1 cellular context compared by ENCODE assay signal in the genomic region with DNA sequence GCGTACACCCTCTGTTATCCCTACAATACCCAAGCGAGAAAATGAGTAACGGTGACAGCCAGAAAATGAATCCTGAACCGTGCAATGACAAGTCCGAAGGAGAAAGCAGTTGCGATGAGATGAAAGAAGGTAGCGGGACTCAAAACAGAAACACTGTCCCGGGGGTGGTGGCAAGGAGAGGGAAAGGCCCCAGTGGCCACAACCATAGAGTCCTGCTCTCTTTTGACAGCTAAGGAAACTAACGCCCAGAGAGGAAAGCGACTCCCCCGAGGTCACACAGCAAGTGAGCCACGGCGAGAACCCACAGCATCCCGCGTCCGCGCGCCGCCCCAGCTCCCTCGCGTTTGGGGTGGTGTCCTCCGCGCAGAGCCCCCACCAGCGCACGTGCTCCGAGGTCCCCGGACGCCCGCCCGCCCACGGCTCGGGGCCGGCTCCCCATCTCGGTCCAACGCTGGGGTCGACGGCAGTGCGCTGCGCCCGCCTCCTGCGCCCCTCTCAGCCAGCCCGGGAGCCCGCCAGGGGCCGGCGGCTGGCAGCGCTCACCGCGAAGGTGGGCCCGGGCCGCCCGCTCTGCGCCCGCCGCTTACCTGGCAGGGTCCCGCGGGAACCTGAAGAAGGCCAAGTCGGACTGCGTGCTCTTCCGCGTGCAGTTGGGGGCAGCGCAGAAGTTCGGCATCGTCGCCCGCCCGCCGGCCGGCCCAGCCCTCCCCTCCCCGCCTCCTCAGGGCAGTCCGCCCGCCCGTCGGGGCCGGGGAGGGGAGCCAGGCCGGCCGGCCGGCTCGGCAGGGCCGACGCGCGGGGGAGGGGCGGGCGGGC.
TF ChIP-seq lines count a peak whose summit lies in the region.

No MANE protein-coding gene starts in this region.

TF ChIP-seq in SK-N-SH, 30 proteins besides CTCF, POLR2A, EP300 and RAD21 (continued from another document):
- TF ChIP-seq, protein P1, sequence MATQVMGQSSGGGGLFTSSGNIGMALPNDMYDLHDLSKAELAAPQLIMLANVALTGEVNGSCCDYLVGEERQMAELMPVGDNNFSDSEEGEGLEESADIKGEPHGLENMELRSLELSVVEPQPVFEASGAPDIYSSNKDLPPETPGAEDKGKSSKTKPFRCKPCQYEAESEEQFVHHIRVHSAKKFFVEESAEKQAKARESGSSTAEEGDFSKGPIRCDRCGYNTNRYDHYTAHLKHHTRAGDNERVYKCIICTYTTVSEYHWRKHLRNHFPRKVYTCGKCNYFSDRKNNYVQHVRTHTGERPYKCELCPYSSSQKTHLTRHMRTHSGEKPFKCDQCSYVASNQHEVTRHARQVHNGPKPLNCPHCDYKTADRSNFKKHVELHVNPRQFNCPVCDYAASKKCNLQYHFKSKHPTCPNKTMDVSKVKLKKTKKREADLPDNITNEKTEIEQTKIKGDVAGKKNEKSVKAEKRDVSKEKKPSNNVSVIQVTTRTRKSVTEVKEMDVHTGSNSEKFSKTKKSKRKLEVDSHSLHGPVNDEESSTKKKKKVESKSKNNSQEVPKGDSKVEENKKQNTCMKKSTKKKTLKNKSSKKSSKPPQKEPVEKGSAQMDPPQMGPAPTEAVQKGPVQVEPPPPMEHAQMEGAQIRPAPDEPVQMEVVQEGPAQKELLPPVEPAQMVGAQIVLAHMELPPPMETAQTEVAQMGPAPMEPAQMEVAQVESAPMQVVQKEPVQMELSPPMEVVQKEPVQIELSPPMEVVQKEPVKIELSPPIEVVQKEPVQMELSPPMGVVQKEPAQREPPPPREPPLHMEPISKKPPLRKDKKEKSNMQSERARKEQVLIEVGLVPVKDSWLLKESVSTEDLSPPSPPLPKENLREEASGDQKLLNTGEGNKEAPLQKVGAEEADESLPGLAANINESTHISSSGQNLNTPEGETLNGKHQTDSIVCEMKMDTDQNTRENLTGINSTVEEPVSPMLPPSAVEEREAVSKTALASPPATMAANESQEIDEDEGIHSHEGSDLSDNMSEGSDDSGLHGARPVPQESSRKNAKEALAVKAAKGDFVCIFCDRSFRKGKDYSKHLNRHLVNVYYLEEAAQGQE (IDR thresholded peaks at IDR 0.05; ENCODE audit: low read depth, low read length): no peak
- no peak for TF ChIP-seq POLR2AphosphoS5 (IDR thresholded peaks at IDR 0.05; ENCODE audit: low read depth, low read length)
